Comparison of ENCODE assay signal across 14 cellular contexts in genomic region chr14:70121521-70121920, GRCh38.
"Had no signal": no experiment of that assay in that cellular context is flagged by ENCODE, and none has a peak within 500 bp of the region (broad histone marks: within the 10 kb centered on the region; RNA-seq: fewer than 3 reads in every experiment).

No MANE protein-coding gene starts in this region.

- H3K4me3 ChIP-seq: suprapubic skin had no signal

- ATAC-seq: stimulated activated naive CD8-positive, alpha-beta T cell treated with anti-CD3 and anti-CD28 coated beads, Interleukin-15, Interleukin-2, amounts not matched to agents 100 U/mL and 50 U/mL, for 24 hours had no signal

- H3K36me3 Mint-ChIP-seq: activated naive CD8-positive, alpha-beta T cell treated with anti-CD3 and anti-CD28 coated beads for 36 hours; mesothelial cell of epicardium; type B pancreatic cell had no signal

- DNase-seq: activated CD4-positive, alpha-beta memory T cell treated with anti-CD3 and anti-CD28 coated beads, Interleukin-2, amount 10 ng/mL, durations not matched to agents 7 days and 5 days; activated gamma-delta T cell treated with Interleukin-2 at 50 U/mL for 16 hours; activated naive CD8-positive, alpha-beta T cell treated with anti-CD3 and anti-CD28 coated beads for 36 hours; activated T-cell treated with anti-CD3 and anti-CD28 coated beads, Interleukin-2, amount 50 U/mL, for 48 hours; brain microvascular endothelial cell; erythroblast; glutamatergic neuron; stimulated activated CD4-positive, alpha-beta T cell treated with anti-CD3 and anti-CD28 coated beads, Interleukin-2, amount 100 ng/mL, for 48 hours; stimulated activated naive CD8-positive, alpha-beta T cell treated with anti-CD3 and anti-CD28 coated beads, Interleukin-15, Interleukin-2, amounts not matched to agents 100 U/mL and 50 U/mL, for 24 hours; SW 1271 had no signal

- H3K36me3 ChIP-seq: brain microvascular endothelial cell, suprapubic skin had no signal

- H3K4me1 Mint-ChIP-seq: activated CD4-positive, alpha-beta memory T cell treated with anti-CD3 and anti-CD28 coated beads, Interleukin-2, amount 10 ng/mL, durations not matched to agents 7 days and 5 days; activated naive CD8-positive, alpha-beta T cell treated with anti-CD3 and anti-CD28 coated beads for 36 hours; mesothelial cell of epicardium had no signal

- H3K9me3 Mint-ChIP-seq: activated CD4-positive, alpha-beta memory T cell treated with anti-CD3 and anti-CD28 coated beads, Interleukin-2, amount 10 ng/mL, durations not matched to agents 7 days and 5 days; activated naive CD8-positive, alpha-beta T cell treated with anti-CD3 and anti-CD28 coated beads for 36 hours; mesothelial cell of epicardium; T-helper 2 cell treated with Interferon-gamma antibody and Interleukin-4, amounts not matched to agents 5 μg/mL and 100 μg/mL, for 36 hours; type B pancreatic cell had no signal

- H3K4me3 Mint-ChIP-seq: activated CD4-positive, alpha-beta memory T cell treated with anti-CD3 and anti-CD28 coated beads, Interleukin-2, amount 10 ng/mL, durations not matched to agents 7 days and 5 days; activated naive CD8-positive, alpha-beta T cell treated with anti-CD3 and anti-CD28 coated beads for 36 hours; mesothelial cell of epicardium; T-helper 2 cell treated with Interferon-gamma antibody and Interleukin-4, amounts not matched to agents 5 μg/mL and 100 μg/mL, for 36 hours; type B pancreatic cell had no signal

- H3K27ac Mint-ChIP-seq: activated CD4-positive, alpha-beta memory T cell treated with anti-CD3 and anti-CD28 coated beads, Interleukin-2, amount 10 ng/mL, durations not matched to agents 7 days and 5 days; activated naive CD8-positive, alpha-beta T cell treated with anti-CD3 and anti-CD28 coated beads for 36 hours; mesothelial cell of epicardium; T-helper 2 cell treated with Interferon-gamma antibody and Interleukin-4, amounts not matched to agents 5 μg/mL and 100 μg/mL, for 36 hours; type B pancreatic cell had no signal

- H3K9me3 ChIP-seq: suprapubic skin had no signal

- H3K27me3 ChIP-seq: brain microvascular endothelial cell had no signal

- H3K27me3 Mint-ChIP-seq: activated naive CD8-positive, alpha-beta T cell treated with anti-CD3 and anti-CD28 coated beads for 36 hours had no signal

- H3K4me1 ChIP-seq: suprapubic skin had no signal

- H3K27ac ChIP-seq: brain microvascular endothelial cell, suprapubic skin had no signal
